7 cellular contexts compared by ENCODE assay signal in genomic region chr19:54221947-54222346, GRCh38. TPM values are rescaled to one million over a fixed set of nuclear protein-coding genes. Genes with fewer than 3 reads are reported as not detected.
"Had no signal": no experiment of that assay in that cellular context is flagged by ENCODE, and none has a peak within 500 bp of the region (broad histone marks: within the 10 kb centered on the region; RNA-seq: fewer than 3 reads in every experiment).

No MANE protein-coding gene starts in this region.

RNA-seq across cellular contexts. Expression of gene LILRB3, which starts 0.9 kb away (rescaled TPM):
- total RNA-seq: activated CD4-positive, alpha-beta T cell treated with anti-CD3 and anti-CD28 coated beads for 36 hours; activated CD8-positive, alpha-beta T cell treated with anti-CD3 and anti-CD28 coated beads for 36 hours; activated T-cell treated with anti-CD3 and anti-CD28 coated beads, Interleukin-2, amount 50 U/mL, for 4 hours; astrocyte; bronchial epithelial cell; dermis blood vessel endothelial cell; foreskin keratinocyte had no signal

RNA-seq across cellular contexts. Expression of gene LILRA6, which starts 20.6 kb away (rescaled TPM):
- total RNA-seq: activated CD4-positive, alpha-beta T cell treated with anti-CD3 and anti-CD28 coated beads for 36 hours; activated CD8-positive, alpha-beta T cell treated with anti-CD3 and anti-CD28 coated beads for 36 hours; activated T-cell treated with anti-CD3 and anti-CD28 coated beads, Interleukin-2, amount 50 U/mL, for 4 hours; astrocyte; bronchial epithelial cell; dermis blood vessel endothelial cell; foreskin keratinocyte had no signal
- polyA plus RNA-seq: foreskin keratinocyte had no signal
